In the genomic region with DNA sequence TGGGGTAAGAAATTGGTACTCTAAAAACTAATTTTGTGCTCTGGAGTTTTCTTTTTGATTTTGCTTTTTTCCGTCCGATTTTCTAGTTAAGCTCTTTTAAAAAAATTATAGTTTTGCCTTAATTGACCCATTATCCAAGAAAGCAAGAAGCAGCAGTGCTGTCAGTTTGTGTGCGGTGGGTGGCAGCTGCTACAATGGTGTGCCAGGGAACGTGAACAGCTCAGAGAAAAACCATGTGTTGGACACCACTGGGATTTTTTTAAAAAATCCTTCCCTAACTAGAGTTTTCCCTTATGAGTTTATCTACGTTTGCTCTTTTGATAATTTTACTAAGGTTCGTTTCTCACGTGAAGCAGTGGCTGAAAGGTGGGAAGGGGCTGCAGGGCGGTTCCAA, we compare ENCODE assay signal across 11 cellular contexts. TPM values are rescaled to one million over a fixed set of nuclear protein-coding genes. Genes with fewer than 3 reads are reported as not detected.
DNase-seq lines count a peak whose midpoint lies in the region; ATAC-seq and TF ChIP-seq lines count a peak whose summit lies in the region.
"Had no signal": no experiment of that assay in that cellular context is flagged by ENCODE, and none has a peak within 500 bp of the region (broad histone marks: within the 10 kb centered on the region; RNA-seq: fewer than 3 reads in every experiment).

No MANE protein-coding gene starts in this region.

- H3K4me1 ChIP-seq in PC-9 (replicated peaks; ENCODE audit: insufficient read depth) = peaks cover 90% of the 10 kb centered on the region
- peaks cover 35 to 66% of the 10 kb centered on the region in 2 donors for H3K4me1 ChIP-seq in duodenal mucosa (ENCODE audit: control insufficient read depth in 1 of 2, insufficient read depth in 2 of 2, low read length in 2 of 2)

- 0 out of 2 replicates have a peak overlapping the region, but pooled peaks have one; percentile 55 for H3K4me2 ChIP-seq in PC-9

- CTCF ChIA-PET in activated CD4-positive, alpha-beta T cell treated with anti-CD3 and anti-CD28 coated beads for 36 hours (lab: Charles Lee) = interaction anchor here (1.6 to 10.4 kb wide), 4 partner anchors 8 to 140 kb away, joined by 3 to 263 read pairs (median 9); a partner anchor contains a TSS
- CTCF ChIA-PET in PC-9 (lab: Charles Lee) = no interaction called here

- no TSS peak for BruUV-seq in PC-9 (replicated peaks; lab: Mats Ljungman, UMichigan)

- H3K9me2 ChIP-seq in PC-9 (ENCODE audit: insufficient read depth) = no peaks in the 10 kb centered on the region

- H3K4me3 Mint-ChIP-seq in activated CD4-positive, alpha-beta T cell treated with anti-CD3 and anti-CD28 coated beads for 36 hours = peak overlapping the region; percentile 27
- peak overlapping the region; percentile 71 to 76 for H3K4me3 Mint-ChIP-seq in stimulated activated naive B cell treated with anti-CD40 and anti-IgM and Interleukin-4, amounts not matched to agents 10 μg/mL and 1 μg/mL and 100 μg/mL, for 72 hours

- peaks cover 90% of the 10 kb centered on the region for H3K79me2 ChIP-seq in PC-9 (ENCODE audit: low read depth)

- no peak for DNase-seq in activated CD4-positive, alpha-beta T cell treated with anti-CD3 and anti-CD28 coated beads for 36 hours
- no peak for DNase-seq in activated CD4-positive, alpha-beta T cell treated with anti-CD3 and anti-CD28 coated beads, Interleukin-2, amount 50 U/mL, for 1 hour
- DNase-seq in PC-9 = no peak
- DNase-seq in stimulated activated naive B cell treated with anti-CD40 and anti-IgM and Interleukin-4, amounts not matched to agents 10 μg/mL and 1 μg/mL and 100 μg/mL, for 72 hours = no peak
- DNase-seq in stimulated activated CD8-positive, alpha-beta memory T cell treated with anti-CD3 and anti-CD28 coated beads, Interleukin-4, amount 100 ng/mL, for 48 hours = no peak
- DNase-seq: activated CD4-positive, alpha-beta T cell treated with anti-CD3 and anti-CD28 coated beads for 48 hours; ovary had no signal

- H3K36me3 ChIP-seq in PC-9 (ENCODE audit: low read depth) (peaks cover 37% of the 10 kb centered on the region; the same call in 1 of the 2 replicates), duodenal mucosa (ENCODE audit: control insufficient read depth in 1 of 2, insufficient read depth in 2 of 2, low read length in 2 of 2) (no peaks in the 10 kb centered on the region)
- H3K36me3 ChIP-seq: ovary, tibial nerve had no signal

- no peaks in the 10 kb centered on the region for H4K20me1 ChIP-seq in PC-9 (ENCODE audit: insufficient read depth)

- H3K9me3 ChIP-seq in PC-9 (ENCODE audit: insufficient read depth, low read depth) (no peaks in the 10 kb centered on the region; the same call in 1 of the 2 replicates), duodenal mucosa (ENCODE audit: control insufficient read depth in 1 of 2, low read length in 2 of 2) (no peaks in the 10 kb centered on the region)
- H3K9me3 ChIP-seq: ovary, tibial nerve had no signal

- peaks cover 63% of the 10 kb centered on the region for H3K4me1 Mint-ChIP-seq in activated CD4-positive, alpha-beta T cell treated with anti-CD3 and anti-CD28 coated beads for 36 hours
- H3K4me1 Mint-ChIP-seq in stimulated activated naive B cell treated with anti-CD40 and anti-IgM and Interleukin-4, amounts not matched to agents 10 μg/mL and 1 μg/mL and 100 μg/mL, for 72 hours = peaks cover 44 to 74% of the 10 kb centered on the region in 2 donors

- H3K27ac ChIP-seq in PC-9 (peak overlapping the region; percentile 84; the same call in 1 of the 2 replicates), duodenal mucosa (ENCODE audit: low read depth, low read length) (no peak overlapping the region)

- H3K27ac Mint-ChIP-seq in activated CD4-positive, alpha-beta T cell treated with anti-CD3 and anti-CD28 coated beads for 36 hours = peak overlapping the region; percentile 95
- H3K27ac Mint-ChIP-seq in stimulated activated naive B cell treated with anti-CD40 and anti-IgM and Interleukin-4, amounts not matched to agents 10 μg/mL and 1 μg/mL and 100 μg/mL, for 72 hours = peak overlapping the region; percentile 92

- no peak overlapping the region for H3K9ac ChIP-seq in duodenal mucosa (ENCODE audit: low read depth in 1 of 2, low read length in 2 of 2)

- no peak for TF ChIP-seq CTCF in PC-9 (conservative IDR thresholded peaks at IDR 0.05)

- H3K4me3 ChIP-seq in PC-9 = no peak overlapping the region
- H3K4me3 ChIP-seq in duodenal mucosa (ENCODE audit: low read depth in 1 of 2, low read length in 2 of 2) = peak overlapping the region; percentile 36 to 44
- H3K4me3 ChIP-seq: ovary had no signal

- peaks cover 14% of the 10 kb centered on the region for H3K36me3 Mint-ChIP-seq in activated CD4-positive, alpha-beta T cell treated with anti-CD3 and anti-CD28 coated beads for 36 hours (ENCODE audit: low read depth)
- H3K36me3 Mint-ChIP-seq in stimulated activated naive B cell treated with anti-CD40 and anti-IgM and Interleukin-4, amounts not matched to agents 10 μg/mL and 1 μg/mL and 100 μg/mL, for 72 hours = peaks cover 4 to 23% of the 10 kb centered on the region in 2 donors

- H3K27me3 ChIP-seq in PC-9 (ENCODE audit: insufficient read depth, low read depth) (no peaks in the 10 kb centered on the region), duodenal mucosa (ENCODE audit: control insufficient read depth in 1 of 2, insufficient read depth in 2 of 2, low read length in 2 of 2) (no peaks in the 10 kb centered on the region)
- H3K27me3 ChIP-seq: ovary, tibial nerve had no signal

- intact Hi-C loops in activated CD4-positive, alpha-beta T cell treated with anti-CD3 and anti-CD28 coated beads for 36 hours (cut with DNase I, micrococcal nuclease) = loop anchor here in 1 of 2 experiments (2.0 kb wide), 1 partner anchor 19 kb away; no protein-coding TSS in a partner anchor
- intact Hi-C loops in PC-9 (cut with micrococcal nuclease; ENCODE audit: unreplicated experiment) = no loop called here

- H3K9me3 Mint-ChIP-seq in activated CD4-positive, alpha-beta T cell treated with anti-CD3 and anti-CD28 coated beads for 36 hours (ENCODE audit: low read depth) = no peaks in the 10 kb centered on the region
- peaks cover 0 to 1% of the 10 kb centered on the region in 2 donors for H3K9me3 Mint-ChIP-seq in stimulated activated naive B cell treated with anti-CD40 and anti-IgM and Interleukin-4, amounts not matched to agents 10 μg/mL and 1 μg/mL and 100 μg/mL, for 72 hours

- no peak overlapping the region for H2AFZ ChIP-seq in PC-9

- POLR2A ChIA-PET in activated CD4-positive, alpha-beta T cell treated with anti-CD3 and anti-CD28 coated beads for 36 hours (lab: Charles Lee) = no interaction called here
- POLR2A ChIA-PET in PC-9 (lab: Charles Lee; ENCODE audit: unreplicated experiment) = no interaction called here

- no peaks in the 10 kb centered on the region for H3K27me3 Mint-ChIP-seq in activated CD4-positive, alpha-beta T cell treated with anti-CD3 and anti-CD28 coated beads for 36 hours
- H3K27me3 Mint-ChIP-seq in stimulated activated naive B cell treated with anti-CD40 and anti-IgM and Interleukin-4, amounts not matched to agents 10 μg/mL and 1 μg/mL and 100 μg/mL, for 72 hours = no peaks in the 10 kb centered on the region

- ATAC-seq in activated CD4-positive, alpha-beta T cell treated with anti-CD3 and anti-CD28 coated beads for 36 hours = no peak
- no peak for ATAC-seq in stimulated activated naive B cell treated with anti-CD40 and anti-IgM and Interleukin-4, amounts not matched to agents 10 μg/mL and 1 μg/mL and 100 μg/mL, for 72 hours (replicated peaks)
- ATAC-seq in HG02610 (IDR thresholded peaks at IDR 0.05; ENCODE audit: unreplicated experiment) (no peak), HG02623 (IDR thresholded peaks at IDR 0.05; ENCODE audit: unreplicated experiment) (no peak)

- peaks cover 42% of the 10 kb centered on the region for H3F3A ChIP-seq in PC-9 (ENCODE audit: insufficient read depth, low read depth)

RNA-seq across cellular contexts. Expression of a gene that starts 8.0 kb away (rescaled TPM):
- total RNA-seq in activated CD4-positive, alpha-beta T cell treated with anti-CD3 and anti-CD28 coated beads for 36 hours = 1 to 10 TPM; 6.7 to 7.3 TPM
- 10.4 and 10.9 TPM in 2 replicates for total RNA-seq in PC-9 (2021)

RNA-seq across cellular contexts. Expression of a gene that starts 38.1 kb away (rescaled TPM):
- total RNA-seq in activated CD4-positive, alpha-beta T cell treated with anti-CD3 and anti-CD28 coated beads for 36 hours = 1 to 10 TPM; 3.6 to 4.9 TPM
- total RNA-seq in PC-9 (2021) = 5.6 and 11.5 TPM in 2 replicates
